1 cellular context compared by ENCODE assay signal in the genomic region with DNA sequence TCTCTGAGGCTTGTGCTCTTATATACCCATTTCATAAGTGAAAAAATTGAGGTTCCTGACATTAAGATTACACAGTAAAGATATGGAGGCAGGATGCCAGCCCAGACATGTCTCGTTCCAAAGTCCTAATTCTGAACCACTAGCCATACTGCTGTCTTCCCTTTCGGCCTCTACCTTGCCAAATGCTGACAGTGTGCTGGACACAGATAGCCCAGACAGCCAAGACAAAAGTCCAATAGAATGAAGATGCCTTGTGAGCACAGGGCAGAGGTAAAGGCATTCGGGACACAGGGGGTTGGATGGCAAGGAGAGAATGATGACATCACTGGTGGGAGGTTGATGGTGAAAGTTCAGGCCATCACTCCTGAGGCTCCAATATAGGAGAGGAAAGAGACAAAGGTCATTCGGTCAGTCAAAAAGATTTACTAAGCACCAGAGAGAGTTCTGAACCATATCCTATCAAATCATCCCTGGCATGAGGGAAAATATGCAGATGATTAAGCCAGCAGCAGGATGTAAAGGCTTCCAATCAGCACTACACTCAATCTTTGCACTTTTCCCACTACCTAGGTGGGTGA.
TF ChIP-seq lines count a peak whose summit lies in the region.

No MANE protein-coding gene starts in this region.

TF ChIP-seq in HepG2, 621 proteins besides CTCF, POLR2A, EP300 and RAD21 (continued from another document and continues in another):
- TF ChIP-seq GFI1 (CRISPR knock-in tag; IDR thresholded peaks at IDR 0.05; ENCODE audit: borderline replicate concordance) (peak; percentile 72), KLF12 (CRISPR knock-in tag; IDR thresholded peaks at IDR 0.05; ENCODE audit: borderline replicate concordance) (no peak), ATF3 (CRISPR knock-in tag; IDR thresholded peaks at IDR 0.05) (0 out of 2 replicates have a peak, but pooled peaks have one; percentile 51), NFATC3 (CRISPR knock-in tag; IDR thresholded peaks at IDR 0.05) (no peak), CEBPB (IDR thresholded peaks at IDR 0.05; ENCODE audit: borderline replicate concordance, low read depth, low read length) (0 out of 2 replicates have a peak, but pooled peaks have one; percentile 26), ZFP41 (CRISPR knock-in tag; IDR thresholded peaks at IDR 0.05; ENCODE audit: borderline replicate concordance) (no peak), NBN (conservative IDR thresholded peaks at IDR 0.05) (no peak), E2F2 (CRISPR knock-in tag; IDR thresholded peaks at IDR 0.05; ENCODE audit: borderline replicate concordance) (no peak), ZFP36L1 (CRISPR knock-in tag; IDR thresholded peaks at IDR 0.05) (no peak), AKNA (CRISPR knock-in tag; IDR thresholded peaks at IDR 0.05; ENCODE audit: borderline replicate concordance) (no peak), ATF7 (IDR thresholded peaks at IDR 0.05) (peak; percentile 88), ATF7 (CRISPR knock-in tag; IDR thresholded peaks at IDR 0.05) (no peak), CEBPG (CRISPR knock-in tag; IDR thresholded peaks at IDR 0.05) (peak; percentile 60; the same call in 1 of the 2 replicates), ZNF776 (CRISPR knock-in tag; IDR thresholded peaks at IDR 0.05) (no peak), XRCC5 (optimal IDR thresholded peaks at IDR 0.05; ENCODE audit: low read length) (no peak), DRAP1 (CRISPR knock-in tag; IDR thresholded peaks at IDR 0.05) (peak; percentile 19; the same call in 1 of the 2 replicates), TCF7L2 (IDR thresholded peaks at IDR 0.05; ENCODE audit: low read depth, low read length) (no peak), ZNF678 (CRISPR knock-in tag; IDR thresholded peaks at IDR 0.05) (no peak)
- TF ChIP-seq, protein P1, sequence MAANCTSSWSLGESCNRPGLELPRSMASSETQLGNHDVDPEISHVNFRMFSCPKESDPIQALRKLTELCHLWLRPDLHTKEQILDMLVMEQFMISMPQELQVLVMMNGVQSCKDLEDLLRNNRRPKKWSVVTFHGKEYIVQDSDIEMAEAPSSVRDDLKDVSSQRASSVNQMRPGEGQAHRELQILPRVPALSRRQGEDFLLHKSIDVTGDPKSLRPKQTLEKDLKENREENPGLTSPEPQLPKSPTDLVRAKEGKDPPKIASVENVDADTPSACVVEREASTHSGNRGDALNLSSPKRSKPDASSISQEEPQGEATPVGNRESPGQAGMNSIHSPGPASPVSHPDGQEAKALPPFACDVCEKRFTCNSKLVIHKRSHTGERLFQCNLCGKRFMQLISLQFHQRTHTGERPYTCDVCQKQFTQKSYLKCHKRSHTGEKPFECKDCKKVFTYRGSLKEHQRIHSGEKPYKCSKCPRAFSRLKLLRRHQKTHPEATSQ (CRISPR knock-in tag; IDR thresholded peaks at IDR 0.05; ENCODE audit: borderline replicate concordance) = 0 out of 2 replicates have a peak, but pooled peaks have one; percentile 58
- TF ChIP-seq, protein P2, sequence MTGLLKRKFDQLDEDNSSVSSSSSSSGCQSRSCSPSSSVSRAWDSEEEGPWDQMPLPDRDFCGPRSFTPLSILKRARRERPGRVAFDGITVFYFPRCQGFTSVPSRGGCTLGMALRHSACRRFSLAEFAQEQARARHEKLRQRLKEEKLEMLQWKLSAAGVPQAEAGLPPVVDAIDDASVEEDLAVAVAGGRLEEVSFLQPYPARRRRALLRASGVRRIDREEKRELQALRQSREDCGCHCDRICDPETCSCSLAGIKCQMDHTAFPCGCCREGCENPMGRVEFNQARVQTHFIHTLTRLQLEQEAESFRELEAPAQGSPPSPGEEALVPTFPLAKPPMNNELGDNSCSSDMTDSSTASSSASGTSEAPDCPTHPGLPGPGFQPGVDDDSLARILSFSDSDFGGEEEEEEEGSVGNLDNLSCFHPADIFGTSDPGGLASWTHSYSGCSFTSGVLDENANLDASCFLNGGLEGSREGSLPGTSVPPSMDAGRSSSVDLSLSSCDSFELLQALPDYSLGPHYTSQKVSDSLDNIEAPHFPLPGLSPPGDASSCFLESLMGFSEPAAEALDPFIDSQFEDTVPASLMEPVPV (CRISPR knock-in tag; IDR thresholded peaks at IDR 0.05) = no peak
- TF ChIP-seq, protein P3, sequence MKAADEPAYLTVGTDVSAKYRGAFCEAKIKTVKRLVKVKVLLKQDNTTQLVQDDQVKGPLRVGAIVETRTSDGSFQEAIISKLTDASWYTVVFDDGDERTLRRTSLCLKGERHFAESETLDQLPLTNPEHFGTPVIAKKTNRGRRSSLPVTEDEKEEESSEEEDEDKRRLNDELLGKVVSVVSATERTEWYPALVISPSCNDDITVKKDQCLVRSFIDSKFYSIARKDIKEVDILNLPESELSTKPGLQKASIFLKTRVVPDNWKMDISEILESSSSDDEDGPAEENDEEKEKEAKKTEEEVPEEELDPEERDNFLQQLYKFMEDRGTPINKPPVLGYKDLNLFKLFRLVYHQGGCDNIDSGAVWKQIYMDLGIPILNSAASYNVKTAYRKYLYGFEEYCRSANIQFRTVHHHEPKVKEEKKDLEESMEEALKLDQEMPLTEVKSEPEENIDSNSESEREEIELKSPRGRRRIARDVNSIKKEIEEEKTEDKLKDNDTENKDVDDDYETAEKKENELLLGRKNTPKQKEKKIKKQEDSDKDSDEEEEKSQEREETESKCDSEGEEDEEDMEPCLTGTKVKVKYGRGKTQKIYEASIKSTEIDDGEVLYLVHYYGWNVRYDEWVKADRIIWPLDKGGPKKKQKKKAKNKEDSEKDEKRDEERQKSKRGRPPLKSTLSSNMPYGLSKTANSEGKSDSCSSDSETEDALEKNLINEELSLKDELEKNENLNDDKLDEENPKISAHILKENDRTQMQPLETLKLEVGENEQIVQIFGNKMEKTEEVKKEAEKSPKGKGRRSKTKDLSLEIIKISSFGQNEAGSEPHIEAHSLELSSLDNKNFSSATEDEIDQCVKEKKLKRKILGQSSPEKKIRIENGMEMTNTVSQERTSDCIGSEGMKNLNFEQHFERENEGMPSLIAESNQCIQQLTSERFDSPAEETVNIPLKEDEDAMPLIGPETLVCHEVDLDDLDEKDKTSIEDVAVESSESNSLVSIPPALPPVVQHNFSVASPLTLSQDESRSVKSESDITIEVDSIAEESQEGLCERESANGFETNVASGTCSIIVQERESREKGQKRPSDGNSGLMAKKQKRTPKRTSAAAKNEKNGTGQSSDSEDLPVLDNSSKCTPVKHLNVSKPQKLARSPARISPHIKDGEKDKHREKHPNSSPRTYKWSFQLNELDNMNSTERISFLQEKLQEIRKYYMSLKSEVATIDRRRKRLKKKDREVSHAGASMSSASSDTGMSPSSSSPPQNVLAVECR (CRISPR knock-in tag; IDR thresholded peaks at IDR 0.05; ENCODE audit: borderline replicate concordance) = no peak
- TF ChIP-seq, protein P4, sequence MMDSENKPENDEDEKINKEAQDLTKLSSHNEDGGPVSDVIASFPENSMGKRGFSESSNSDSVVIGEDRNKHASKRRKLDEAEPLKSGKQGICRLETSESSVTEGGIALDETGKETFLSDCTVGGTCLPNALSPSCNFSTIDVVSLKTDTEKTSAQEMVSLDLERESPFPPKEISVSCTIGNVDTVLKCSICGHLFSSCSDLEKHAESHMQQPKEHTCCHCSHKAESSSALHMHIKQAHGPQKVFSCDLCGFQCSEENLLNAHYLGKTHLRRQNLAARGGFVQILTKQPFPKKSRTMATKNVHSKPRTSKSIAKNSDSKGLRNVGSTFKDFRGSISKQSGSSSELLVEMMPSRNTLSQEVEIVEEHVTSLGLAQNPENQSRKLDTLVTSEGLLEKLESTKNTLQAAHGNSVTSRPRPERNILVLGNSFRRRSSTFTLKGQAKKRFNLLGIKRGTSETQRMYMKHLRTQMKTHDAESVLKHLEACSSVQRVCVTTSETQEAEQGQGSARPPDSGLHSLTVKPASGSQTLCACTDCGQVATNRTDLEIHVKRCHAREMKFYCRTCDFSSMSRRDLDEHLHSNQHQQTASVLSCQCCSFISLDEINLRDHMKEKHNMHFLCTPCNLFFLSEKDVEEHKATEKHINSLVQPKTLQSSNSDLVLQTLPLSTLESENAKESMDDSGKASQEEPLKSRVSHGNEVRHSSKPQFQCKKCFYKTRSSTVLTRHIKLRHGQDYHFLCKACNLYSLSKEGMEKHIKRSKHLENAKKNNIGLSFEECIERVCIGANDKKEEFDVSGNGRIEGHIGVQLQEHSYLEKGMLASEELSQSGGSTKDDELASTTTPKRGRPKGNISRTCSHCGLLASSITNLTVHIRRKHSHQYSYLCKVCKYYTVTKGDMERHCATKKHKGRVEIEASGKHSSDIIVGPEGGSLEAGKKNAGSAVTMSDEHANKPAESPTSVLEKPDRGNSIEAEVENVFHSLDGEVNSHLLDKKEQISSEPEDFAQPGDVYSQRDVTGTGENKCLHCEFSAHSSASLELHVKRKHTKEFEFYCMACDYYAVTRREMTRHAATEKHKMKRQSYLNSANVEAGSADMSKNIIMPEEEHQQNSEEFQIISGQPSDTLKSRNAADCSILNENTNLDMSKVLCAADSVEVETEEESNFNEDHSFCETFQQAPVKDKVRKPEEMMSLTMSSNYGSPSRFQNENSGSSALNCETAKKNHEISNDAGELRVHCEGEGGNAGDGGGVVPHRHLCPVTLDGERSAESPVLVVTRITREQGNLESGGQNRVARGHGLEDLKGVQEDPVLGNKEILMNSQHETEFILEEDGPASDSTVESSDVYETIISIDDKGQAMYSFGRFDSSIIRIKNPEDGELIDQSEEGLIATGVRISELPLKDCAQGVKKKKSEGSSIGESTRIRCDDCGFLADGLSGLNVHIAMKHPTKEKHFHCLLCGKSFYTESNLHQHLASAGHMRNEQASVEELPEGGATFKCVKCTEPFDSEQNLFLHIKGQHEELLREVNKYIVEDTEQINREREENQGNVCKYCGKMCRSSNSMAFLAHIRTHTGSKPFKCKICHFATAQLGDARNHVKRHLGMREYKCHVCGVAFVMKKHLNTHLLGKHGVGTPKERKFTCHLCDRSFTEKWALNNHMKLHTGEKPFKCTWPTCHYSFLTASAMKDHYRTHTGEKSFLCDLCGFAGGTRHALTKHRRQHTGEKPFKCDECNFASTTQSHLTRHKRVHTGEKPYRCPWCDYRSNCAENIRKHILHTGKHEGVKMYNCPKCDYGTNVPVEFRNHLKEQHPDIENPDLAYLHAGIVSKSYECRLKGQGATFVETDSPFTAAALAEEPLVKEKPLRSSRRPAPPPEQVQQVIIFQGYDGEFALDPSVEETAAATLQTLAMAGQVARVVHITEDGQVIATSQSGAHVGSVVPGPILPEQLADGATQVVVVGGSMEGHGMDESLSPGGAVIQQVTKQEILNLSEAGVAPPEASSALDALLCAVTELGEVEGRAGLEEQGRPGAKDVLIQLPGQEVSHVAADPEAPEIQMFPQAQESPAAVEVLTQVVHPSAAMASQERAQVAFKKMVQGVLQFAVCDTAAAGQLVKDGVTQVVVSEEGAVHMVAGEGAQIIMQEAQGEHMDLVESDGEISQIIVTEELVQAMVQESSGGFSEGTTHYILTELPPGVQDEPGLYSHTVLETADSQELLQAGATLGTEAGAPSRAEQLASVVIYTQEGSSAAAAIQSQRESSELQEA (CRISPR knock-in tag; IDR thresholded peaks at IDR 0.05; ENCODE audit: not compliant biosample characterization) = no peak
- TF ChIP-seq, protein P5, sequence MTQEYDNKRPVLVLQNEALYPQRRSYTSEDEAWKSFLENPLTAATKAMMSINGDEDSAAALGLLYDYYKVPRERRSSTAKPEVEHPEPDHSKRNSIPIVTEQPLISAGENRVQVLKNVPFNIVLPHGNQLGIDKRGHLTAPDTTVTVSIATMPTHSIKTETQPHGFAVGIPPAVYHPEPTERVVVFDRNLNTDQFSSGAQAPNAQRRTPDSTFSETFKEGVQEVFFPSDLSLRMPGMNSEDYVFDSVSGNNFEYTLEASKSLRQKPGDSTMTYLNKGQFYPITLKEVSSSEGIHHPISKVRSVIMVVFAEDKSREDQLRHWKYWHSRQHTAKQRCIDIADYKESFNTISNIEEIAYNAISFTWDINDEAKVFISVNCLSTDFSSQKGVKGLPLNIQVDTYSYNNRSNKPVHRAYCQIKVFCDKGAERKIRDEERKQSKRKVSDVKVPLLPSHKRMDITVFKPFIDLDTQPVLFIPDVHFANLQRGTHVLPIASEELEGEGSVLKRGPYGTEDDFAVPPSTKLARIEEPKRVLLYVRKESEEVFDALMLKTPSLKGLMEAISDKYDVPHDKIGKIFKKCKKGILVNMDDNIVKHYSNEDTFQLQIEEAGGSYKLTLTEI (CRISPR knock-in tag; conservative IDR thresholded peaks at IDR 0.05) = no peak
